ENCODE assay signal across 21 cellular contexts in genomic region chr2:11677146-11678055, GRCh38. TPM values are rescaled to one million over a fixed set of nuclear protein-coding genes. Genes with fewer than 3 reads are reported as not detected.
DNase-seq lines count a peak whose midpoint lies in the region; ATAC-seq, FAIRE-seq and TF ChIP-seq lines count a peak whose summit lies in the region.
"Had no signal": no experiment of that assay in that cellular context is flagged by ENCODE, and none has a peak within 500 bp of the region (broad histone marks: within the 10 kb centered on the region; RNA-seq: fewer than 3 reads in every experiment).

No MANE protein-coding gene starts in this region.

- peak overlapping the region in 1 of 2 experiments; percentile 46; a peak in 2 of 4 replicates for H3K4me2 ChIP-seq in H1 (ENCODE audit: insufficient read depth in 1 of 2, low read depth in 2 of 2, low read length in 2 of 2)
- H3K4me2 ChIP-seq: smooth muscle cell had no signal

- peak overlapping the region; percentile 64; the same call in 1 of the 2 replicates for H2AFZ ChIP-seq in H1 (ENCODE audit: low read length)

- peak overlapping the region; percentile 61 for H4K91ac ChIP-seq in H1 (replicated peaks; ENCODE audit: insufficient read length, low read length)

- DNase-seq in NCI-H510A (lab: John Stamatoyannopoulos, UW): peak; percentile 27
- peak in 1 of 2 experiments; percentile 69 for DNase-seq in H1 (ENCODE audit: low read depth in 1 of 2, low spot score in 2 of 2)
- DNase-seq in left kidney (ENCODE audit: low read depth, low spot score): peak; percentile 65
- DNase-seq in KG1 (lab: John Stamatoyannopoulos, UW): no peak
- DNase-seq in stimulated activated CD4-positive, alpha-beta T cell treated with anti-CD3 and anti-CD28 coated beads, Interleukin-2, amount 100 ng/mL, for 24 hours: no peak
- DNase-seq in H4 (ENCODE audit: low spot score): no peak
- DNase-seq: activated CD8-positive, alpha-beta memory T cell treated with anti-CD3 and anti-CD28 coated beads for 24 hours; BE2C; cerebellar nuclear complex; foreskin melanocyte; MM.1S; NCI-H748 treated with DMSO at 0.1 percent for 48 hours; occipital lobe; stimulated activated naive B cell treated with anti-CD40 and anti-IgM and Interleukin-4, amounts not matched to agents 10 μg/mL and 1 μg/mL and 100 μg/mL, for 72 hours had no signal

- no peak overlapping the region for H2BK120ac ChIP-seq in H1 (replicated peaks; ENCODE audit: low read depth, low read length)

- H3K9ac ChIP-seq in H1 (replicated peaks in 1 of 4; ENCODE audit: extremely low read depth in 1 of 4, low read depth in 3 of 4, low read length in 3 of 4): no peak overlapping the region
- peak overlapping the region; percentile 38 to 79 (median 54) for H3K9ac ChIP-seq in skeletal muscle tissue (ENCODE audit: low read depth in 1 of 3, low read length in 3 of 3)

- H3K56ac ChIP-seq in H1 (replicated peaks; ENCODE audit: insufficient read length, low read depth, low read length): no peak overlapping the region

- TF ChIP-seq EP300 in H1 (IDR thresholded peaks at IDR 0.05; ENCODE audit: borderline replicate concordance in 1 of 2, low read depth in 2 of 2, low read length in 2 of 2): no peak

- no peak for TF ChIP-seq POLR2A in H1 (IDR thresholded peaks at IDR 0.05; ENCODE audit: control extremely low read depth in 1 of 2, low read depth in 2 of 2, low read length in 2 of 2)

- H2BK15ac ChIP-seq in H1 (ENCODE audit: low read length): peak overlapping the region; percentile 21; the same call in 1 of the 2 replicates

- H3K9me3 ChIP-seq in H1 (ENCODE audit: insufficient read depth in 2 of 2, low read depth in 1 of 2, low read length in 1 of 2): no peaks in the 10 kb centered on the region
- H3K9me3 ChIP-seq in skeletal muscle tissue (ENCODE audit: control insufficient read depth in 3 of 3, low read length in 3 of 3): no peaks in the 10 kb centered on the region
- H3K9me3 ChIP-seq: BE2C, upper lobe of left lung had no signal

- H4K8ac ChIP-seq in H1 (ENCODE audit: extremely low read depth, insufficient read depth, low read length): peak overlapping the region; percentile 72

- H3K14ac ChIP-seq in H1 (ENCODE audit: insufficient read length): no peak overlapping the region

- H4K20me1 ChIP-seq in H1 (replicated peaks in 1 of 2; ENCODE audit: control insufficient read depth in 1 of 2, insufficient read depth in 2 of 2, low read length in 2 of 2): no peaks in the 10 kb centered on the region

- no peaks in the 10 kb centered on the region for H3K23me2 ChIP-seq in H1 (ENCODE audit: low read depth, low read length)

- no peaks in the 10 kb centered on the region for H3K36me3 Mint-ChIP-seq in stimulated activated memory B cell treated with anti-CD40 and anti-IgM and Interleukin-4, amounts not matched to agents 10 μg/mL and 1 μg/mL and 100 μg/mL, for 72 hours
- H3K36me3 Mint-ChIP-seq: stimulated activated naive B cell treated with anti-CD40 and anti-IgM and Interleukin-4, amounts not matched to agents 10 μg/mL and 1 μg/mL and 100 μg/mL, for 72 hours had no signal

- peaks cover 3 to 14% (median 10%) of the 10 kb centered on the region in 4 experiments; a peak in 6 of 7 replicates for H3K4me1 ChIP-seq in H1 (replicated peaks in 1 of 4; ENCODE audit: control insufficient read depth in 3 of 4, insufficient read depth in 4 of 4, low read length in 3 of 4)
- H3K4me1 ChIP-seq in skeletal muscle tissue (ENCODE audit: control insufficient read depth in 3 of 3, insufficient read depth in 3 of 3, low read length in 3 of 3): peaks cover 53 to 75% (median 70%) of the 10 kb centered on the region in 3 donors
- H3K4me1 ChIP-seq: BE2C, upper lobe of left lung had no signal

- TF ChIP-seq CTCF in H1 (IDR thresholded peaks at IDR 0.05; ENCODE audit: control extremely low read depth in 1 of 3, insufficient read depth in 1 of 3, low read depth in 1 of 3, low read length in 3 of 3): no peak

- H3K9me3 Mint-ChIP-seq in stimulated activated memory B cell treated with anti-CD40 and anti-IgM and Interleukin-4, amounts not matched to agents 10 μg/mL and 1 μg/mL and 100 μg/mL, for 72 hours: peaks cover 5% of the 10 kb centered on the region
- H3K9me3 Mint-ChIP-seq: activated T-helper 17 cell treated with anti-CD3 and anti-CD28 coated beads, Interleukin-2, amount 50 U/mL, for 72 hours had no signal

- no peak overlapping the region for H2BK20ac ChIP-seq in H1 (ENCODE audit: low read length)

- POLR2A ChIA-PET in H1 (lab: Charles Lee; ENCODE audit: partially characterized antibody): no interaction called here

- no peak for FAIRE-seq in H1 (lab: Jason Lieb, UNC)
- FAIRE-seq: endothelial cell of umbilical vein had no signal

- H3K4ac ChIP-seq in H1 (replicated peaks; ENCODE audit: insufficient read length, low read depth, low read length): no peak overlapping the region

- no peak overlapping the region for H2AK5ac ChIP-seq in H1 (ENCODE audit: low read depth, low read length)

- H3K27ac ChIP-seq in H1 (ENCODE audit: low read depth, low read length): no peak overlapping the region
- H3K27ac ChIP-seq in skeletal muscle tissue (ENCODE audit: low read depth, low read length): no peak overlapping the region
- H3K27ac ChIP-seq: upper lobe of left lung had no signal

- no peak overlapping the region for H3K27ac Mint-ChIP-seq in stimulated activated memory B cell treated with anti-CD40 and anti-IgM and Interleukin-4, amounts not matched to agents 10 μg/mL and 1 μg/mL and 100 μg/mL, for 72 hours
- H3K27ac Mint-ChIP-seq: activated T-helper 17 cell treated with anti-CD3 and anti-CD28 coated beads, Interleukin-2, amount 50 U/mL, for 72 hours; stimulated activated naive B cell treated with anti-CD40 and anti-IgM and Interleukin-4, amounts not matched to agents 10 μg/mL and 1 μg/mL and 100 μg/mL, for 72 hours had no signal

- H4K5ac ChIP-seq in H1 (ENCODE audit: insufficient read length, low read depth, low read length): peak overlapping the region; percentile 34

- H3K18ac ChIP-seq in H1 (ENCODE audit: extremely low read depth, low read length): no peak overlapping the region

- no peaks in the 10 kb centered on the region; a peak in 1 of 7 replicates for H3K27me3 ChIP-seq in H1 (replicated peaks in 1 of 4; ENCODE audit: control insufficient read depth in 3 of 4, extremely low read depth in 1 of 4, insufficient read depth in 3 of 4, low read length in 3 of 4)
- peaks cover 0 to 4% (median 3%) of the 10 kb centered on the region in 3 donors for H3K27me3 ChIP-seq in skeletal muscle tissue (ENCODE audit: control insufficient read depth in 3 of 3, insufficient read depth in 3 of 3, low read length in 3 of 3)
- H3K27me3 ChIP-seq: BE2C, upper lobe of left lung had no signal

- H3K4me1 Mint-ChIP-seq in stimulated activated memory B cell treated with anti-CD40 and anti-IgM and Interleukin-4, amounts not matched to agents 10 μg/mL and 1 μg/mL and 100 μg/mL, for 72 hours: peaks cover 8% of the 10 kb centered on the region
- H3K4me1 Mint-ChIP-seq: activated T-helper 17 cell treated with anti-CD3 and anti-CD28 coated beads, Interleukin-2, amount 50 U/mL, for 72 hours had no signal

- H3K4me3 ChIP-seq in H1 (ENCODE audit: extremely low read depth in 1 of 4, insufficient read depth in 2 of 4, low read depth in 3 of 4, low read length in 4 of 4) (no peak overlapping the region), skeletal muscle tissue (ENCODE audit: low read length in 3 of 3) (peak overlapping the region; percentile 55 to 70 (median 59))
- H3K4me3 ChIP-seq: smooth muscle cell, upper lobe of left lung had no signal

- 0 out of 2 replicates have a peak overlapping the region, but pooled peaks have one; percentile 46 for H2BK12ac ChIP-seq in H1 (ENCODE audit: low read depth, low read length)

- CTCF ChIA-PET in H1 (lab: Charles Lee; ENCODE audit: partially characterized antibody): interaction anchor here (0.6 to 8.1 kb wide), 11 partner anchors 8 to 544 kb away, joined by 3 to 76 read pairs (median 4); partner anchors contain the start of gene NTSR2

- no peaks in the 10 kb centered on the region for H3K36me3 ChIP-seq in H1 (ENCODE audit: control insufficient read depth in 2 of 4, insufficient read depth in 4 of 4, low read length in 3 of 4)
- H3K36me3 ChIP-seq in skeletal muscle tissue (ENCODE audit: control insufficient read depth in 3 of 3, insufficient read depth in 3 of 3, low read length in 3 of 3): no peaks in the 10 kb centered on the region
- H3K36me3 ChIP-seq: BE2C, upper lobe of left lung had no signal

- no peak for TF ChIP-seq RAD21 in H1 (IDR thresholded peaks at IDR 0.05 in 1 of 2, conservative IDR thresholded peaks at IDR 0.05 in 1 of 2; ENCODE audit: low read depth in 2 of 2, low read length in 2 of 2)

- no peaks in the 10 kb centered on the region for H3K79me1 ChIP-seq in H1 (ENCODE audit: low read depth, low read length)

- no peaks in the 10 kb centered on the region for H3K79me2 ChIP-seq in H1 (ENCODE audit: control insufficient read depth in 1 of 2, insufficient read depth in 2 of 2, low read length in 2 of 2)

- H2BK5ac ChIP-seq in H1 (ENCODE audit: low read depth, low read length): peak overlapping the region; percentile 16; the same call in 1 of the 2 replicates

- 67% methylated on average over 25 of the region's 27 CpGs; no CpG with 5 or more reads in 1 of the 2 experiments for WGBS in H1 (ENCODE audit: extremely low coverage in 1 of 2, insufficient coverage in 1 of 2, insufficient read length in 1 of 2, insufficient replicate concordance in 2 of 2, low coverage in 1 of 2, low lambda C conversion rate in 2 of 2, missing lambda C conversion rate in 1 of 2), 2 experiments

- H3K23ac ChIP-seq in H1 (ENCODE audit: insufficient read length): no peak overlapping the region

- ATAC-seq in stimulated activated memory B cell treated with anti-CD40 and anti-IgM and Interleukin-4, amounts not matched to agents 10 μg/mL and 1 μg/mL and 100 μg/mL, for 72 hours: no peak
- ATAC-seq: activated T-helper 17 cell treated with anti-CD3 and anti-CD28 coated beads, Interleukin-2, amount 50 U/mL, for 72 hours; stimulated activated naive B cell treated with anti-CD40 and anti-IgM and Interleukin-4, amounts not matched to agents 10 μg/mL and 1 μg/mL and 100 μg/mL, for 72 hours had no signal

- H3K27me3 Mint-ChIP-seq in stimulated activated memory B cell treated with anti-CD40 and anti-IgM and Interleukin-4, amounts not matched to agents 10 μg/mL and 1 μg/mL and 100 μg/mL, for 72 hours: peaks cover 49% of the 10 kb centered on the region

- H3K4me3 Mint-ChIP-seq in stimulated activated memory B cell treated with anti-CD40 and anti-IgM and Interleukin-4, amounts not matched to agents 10 μg/mL and 1 μg/mL and 100 μg/mL, for 72 hours: no peak overlapping the region
- H3K4me3 Mint-ChIP-seq: activated T-helper 17 cell treated with anti-CD3 and anti-CD28 coated beads, Interleukin-2, amount 50 U/mL, for 72 hours; stimulated activated naive B cell treated with anti-CD40 and anti-IgM and Interleukin-4, amounts not matched to agents 10 μg/mL and 1 μg/mL and 100 μg/mL, for 72 hours had no signal

RNA-seq across cellular contexts. Expression of gene NTSR2, which starts 7.4 kb away (rescaled TPM):
- total RNA-seq in H1 (2021; fragmentation: NEBNext Ultra II Directional; extraction: Animal tissue kit (Norgen Biotek cat#: 25700)): not detected in 2 replicates
- 0.05 and 0.09 TPM in 2 replicates for polyA plus RNA-seq in H1 (2011; rRNA removed)
- not detected for polyA plus RNA-seq in H1 (2011; cell fraction: cytosol; rRNA removed)
- 0.07 TPM for polyA plus RNA-seq in H1 (2011; cell fraction: nucleus; rRNA removed)
- polyA plus RNA-seq in H1 (2012, experiment 1 of 2): 0.10 TPM in 1 of 4 replicates, not detected in the others
- polyA plus RNA-seq in H1 (2012, experiment 2 of 2): not detected
- 0.14 TPM for polyA plus RNA-seq in H1 (2013, experiment 1 of 2)
- 0.13 TPM for polyA plus RNA-seq in H1 (2013, experiment 2 of 2)
- not detected in 2 replicates for polyA minus RNA-seq in H1 (2011; rRNA and poly(A)+ RNA removed)
- polyA minus RNA-seq in H1 (2011; cell fraction: cytosol; rRNA and poly(A)+ RNA removed): not detected
- polyA minus RNA-seq in H1 (2011; cell fraction: nucleus; rRNA and poly(A)+ RNA removed): not detected
- not detected for total RNA-seq in skeletal muscle tissue
- not detected in 2 replicates for total RNA-seq in H4 (2014; rRNA removed; shearing (Covaris generic))
- total RNA-seq: activated T-helper 17 cell treated with anti-CD3 and anti-CD28 coated beads, Interleukin-2, amount 50 U/mL, for 72 hours; endothelial cell of umbilical vein; mucosa of gallbladder; smooth muscle cell; upper lobe of left lung had no signal
- polyA plus RNA-seq: endothelial cell of umbilical vein, smooth muscle cell had no signal

Comparison
In these comparisons a context has a peak if more than half of its experiments do, and no peak if none do; other contexts are left out.
1. DNase-seq: peak in NCI-H510A (single experiment) and left kidney (single experiment); none in KG1 (single experiment), stimulated activated CD4-positive, alpha-beta T cell treated with anti-CD3 and anti-CD28 coated beads, Interleukin-2, amount 100 ng/mL, for 24 hours (0 of 2) and H4 (single experiment).
2. H3K4me3 ChIP-seq: peak in skeletal muscle tissue (3 of 3); none in H1 (0 of 4).
3. H3K9ac ChIP-seq: peak in skeletal muscle tissue (3 of 3); none in H1 (0 of 4).